In the genomic region with DNA sequence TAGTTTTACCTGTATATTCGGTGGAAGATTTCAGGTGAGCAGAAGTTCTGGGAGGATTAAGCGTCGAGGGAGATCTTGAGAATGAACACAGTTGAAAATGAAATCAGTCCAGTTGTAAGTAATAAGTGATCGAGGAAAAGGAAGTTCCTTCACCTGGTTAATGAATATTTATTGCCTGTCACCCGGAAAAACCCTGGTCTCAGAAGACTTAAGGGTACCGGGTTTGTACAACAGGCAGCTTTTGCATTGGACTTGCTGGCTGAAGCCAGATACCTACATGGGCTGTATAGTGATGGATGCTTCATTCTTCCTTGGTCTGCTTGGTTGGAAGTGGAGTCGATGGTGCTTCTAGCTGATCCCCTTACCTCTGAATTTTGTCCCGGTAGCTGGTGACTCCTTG, we compare ENCODE assay signal across 13 cellular contexts.
A peak's percentile ranks its signal among the peaks of the same experiment; 100 is the strongest.
DNase-seq lines count a peak whose midpoint lies in the region; ATAC-seq and TF ChIP-seq lines count a peak whose summit lies in the region.
"Had no signal": no experiment of that assay in that cellular context is flagged by ENCODE, and none has a peak within 500 bp of the region (broad histone marks: within the 10 kb centered on the region; RNA-seq: fewer than 3 reads in every experiment).

No MANE protein-coding gene starts in this region.

- H3K9me3 Mint-ChIP-seq in activated T-helper 1 cell treated with anti-CD3 and anti-CD28 coated beads, Interleukin-12 subunit alpha, Interleukin-12 subunit beta, Interleukin-2, Interleukin-4 antibody, amounts not matched to agents 30 ng/mL and 10 ng/mL and 1 ng/mL, durations not matched to agents 14 hours and 24 hours and 36 hours = no peaks in the 10 kb centered on the region
- H3K9me3 Mint-ChIP-seq in nephron (no peaks in the 10 kb centered on the region), HFFc6 (no peaks in the 10 kb centered on the region)
- H3K9me3 Mint-ChIP-seq: CD14-positive monocyte, WTC11 had no signal

- intact Hi-C loops in activated T-helper 1 cell treated with anti-CD3 and anti-CD28 coated beads, Interleukin-12 subunit alpha, Interleukin-12 subunit beta, Interleukin-2, Interleukin-4 antibody, amounts not matched to agents 30 ng/mL and 10 ng/mL and 1 ng/mL, durations not matched to agents 14 hours and 24 hours and 36 hours (cut with micrococcal nuclease) = no loop called here

- DNase-seq in DMS 273 (lab: John Stamatoyannopoulos, UW; ENCODE audit: unreplicated experiment) = peak; percentile 25
- no peak for DNase-seq in DMS 273 treated with DMSO at 0.1 percent for 48 hours (lab: John Stamatoyannopoulos, UW)
- DNase-seq in activated T-helper 1 cell treated with anti-CD3 and anti-CD28 coated beads, Interleukin-12 subunit alpha, Interleukin-12 subunit beta, Interleukin-2, Interleukin-4 antibody, amounts not matched to agents 30 ng/mL and 10 ng/mL and 1 ng/mL, durations not matched to agents 14 hours and 24 hours and 36 hours (ENCODE audit: low spot score) = no peak
- no peak for DNase-seq in GM13977 (ENCODE audit: low spot score)
- DNase-seq in NAMALWA (ENCODE audit: low spot score) = no peak
- DNase-seq in HFFc6 = no peak
- DNase-seq: left cardiac atrium, NCI-H446 treated with DMSO at 0.1 percent for 48 hours, tibial artery had no signal

- TF ChIP-seq CTCF in nephron (IDR thresholded peaks at IDR 0.05; ENCODE audit: unreplicated experiment in 3 of 3) (no peak), GM13977 (IDR thresholded peaks at IDR 0.05; ENCODE audit: extremely low read depth, insufficient read depth, missing control alignments) (no peak), HFFc6 (IDR thresholded peaks at IDR 0.05) (no peak)

- in situ Hi-C loops in GM13977 (cut with MboI; ENCODE audit: low pct_unique_long_range_greater_than_20kb, low sequenced_read_pairs, unreplicated experiment) = no loop called here

- peaks cover 68% of the 10 kb centered on the region for H3K4me1 Mint-ChIP-seq in activated T-helper 1 cell treated with anti-CD3 and anti-CD28 coated beads, Interleukin-12 subunit alpha, Interleukin-12 subunit beta, Interleukin-2, Interleukin-4 antibody, amounts not matched to agents 30 ng/mL and 10 ng/mL and 1 ng/mL, durations not matched to agents 14 hours and 24 hours and 36 hours (ENCODE audit: low read depth)
- H3K4me1 Mint-ChIP-seq in nephron (peaks cover 20% of the 10 kb centered on the region), HFFc6 (ENCODE audit: low read depth) (peaks cover 57% of the 10 kb centered on the region)

- peak overlapping the region; percentile 30 for H3K4me3 Mint-ChIP-seq in activated T-helper 1 cell treated with anti-CD3 and anti-CD28 coated beads, Interleukin-12 subunit alpha, Interleukin-12 subunit beta, Interleukin-2, Interleukin-4 antibody, amounts not matched to agents 30 ng/mL and 10 ng/mL and 1 ng/mL, durations not matched to agents 14 hours and 24 hours and 36 hours
- H3K4me3 Mint-ChIP-seq in nephron (no peak overlapping the region), HFFc6 (no peak overlapping the region)
- H3K4me3 Mint-ChIP-seq: CD14-positive monocyte, WTC11 had no signal

- H3K27me3 Mint-ChIP-seq in activated T-helper 1 cell treated with anti-CD3 and anti-CD28 coated beads, Interleukin-12 subunit alpha, Interleukin-12 subunit beta, Interleukin-2, Interleukin-4 antibody, amounts not matched to agents 30 ng/mL and 10 ng/mL and 1 ng/mL, durations not matched to agents 14 hours and 24 hours and 36 hours (ENCODE audit: insufficient read depth) = no peaks in the 10 kb centered on the region
- H3K27me3 Mint-ChIP-seq in nephron (ENCODE audit: low read depth) (no peaks in the 10 kb centered on the region), HFFc6 (ENCODE audit: insufficient read depth) (no peaks in the 10 kb centered on the region)

- peaks cover 11% of the 10 kb centered on the region for H3K36me3 Mint-ChIP-seq in activated T-helper 1 cell treated with anti-CD3 and anti-CD28 coated beads, Interleukin-12 subunit alpha, Interleukin-12 subunit beta, Interleukin-2, Interleukin-4 antibody, amounts not matched to agents 30 ng/mL and 10 ng/mL and 1 ng/mL, durations not matched to agents 14 hours and 24 hours and 36 hours (ENCODE audit: low read depth)
- H3K36me3 Mint-ChIP-seq in nephron (ENCODE audit: low read depth) = no peaks in the 10 kb centered on the region
- H3K36me3 Mint-ChIP-seq in HFFc6 (ENCODE audit: low read depth) = no peaks in the 10 kb centered on the region; the same call in 1 of the 2 replicates
- H3K36me3 Mint-ChIP-seq: WTC11 had no signal

- H3K27ac Mint-ChIP-seq in activated T-helper 1 cell treated with anti-CD3 and anti-CD28 coated beads, Interleukin-12 subunit alpha, Interleukin-12 subunit beta, Interleukin-2, Interleukin-4 antibody, amounts not matched to agents 30 ng/mL and 10 ng/mL and 1 ng/mL, durations not matched to agents 14 hours and 24 hours and 36 hours = peak overlapping the region; percentile 61
- H3K27ac Mint-ChIP-seq in nephron (peak overlapping the region; percentile 1 to 95 (median 91)), HFFc6 (no peak overlapping the region)
- H3K27ac Mint-ChIP-seq: WTC11 had no signal

- ATAC-seq in HG02981 (IDR thresholded peaks at IDR 0.05; ENCODE audit: unreplicated experiment) = peak; percentile 51
